8 cellular contexts compared by ENCODE assay signal in genomic region chr2:232550351-232551261, GRCh38. TPM values are rescaled to one million over a fixed set of nuclear protein-coding genes. Genes with fewer than 3 reads are reported as not detected.
DNase-seq lines count a peak whose midpoint lies in the region; ATAC-seq and TF ChIP-seq lines count a peak whose summit lies in the region.

EIF4E2 (plus strand) TSS chr2:232550689; CDS start chr2:232550725, 36 bp downstream.
TIGD1 (minus strand) TSS chr2:232550557; CDS start chr2:232549882, 675 bp downstream.

- H3K9me3 ChIP-seq in SK-N-MC (ENCODE audit: low read depth, low read length) (no peaks in the 10 kb centered on the region; the same call in 1 of the 2 replicates), thymus (ENCODE audit: control insufficient read depth) (no peaks in the 10 kb centered on the region)

- H3K36me3 ChIP-seq in SK-N-MC (ENCODE audit: insufficient read depth, low read length) (peaks cover 32% of the 10 kb centered on the region), thymus (ENCODE audit: control insufficient read depth, insufficient read depth) (peaks cover 10% of the 10 kb centered on the region)

- peaks cover 12% of the 10 kb centered on the region for H3K27me3 Mint-ChIP-seq in glutamatergic neuron (ENCODE audit: unreplicated experiment)
- no peaks in the 10 kb centered on the region for H3K27me3 Mint-ChIP-seq in osteocyte (ENCODE audit: unreplicated experiment)

- H3K4me3 ChIP-seq in SK-N-MC (peak within 1 kb of the TSS; percentile 100), thymus (ENCODE audit: low read length) (peak within 1 kb of the TSS; percentile 93)

- DNase-seq in NCI-H1048 (lab: John Stamatoyannopoulos, UW), result peak; percentile 82
- peak; percentile 35 for DNase-seq in SK-N-MC (ENCODE audit: low read depth, low spot score)
- DNase-seq in activated naive CD4-positive, alpha-beta T cell treated with anti-CD3 and anti-CD28 coated beads, Interleukin-2, amount 50 U/mL, for 72 hours (ENCODE audit: low spot score in 2 of 2), result peak; percentile 91
- peak; percentile 96 for DNase-seq in glutamatergic neuron
- DNase-seq in osteocyte (ENCODE audit: extremely low spot score, unreplicated experiment), result peak; percentile 98

- H3K9me3 Mint-ChIP-seq in activated naive CD4-positive, alpha-beta T cell treated with anti-CD3 and anti-CD28 coated beads, Interleukin-2, amount 50 U/mL, for 72 hours, result peaks cover 4% of the 10 kb centered on the region in 2 donors
- H3K9me3 Mint-ChIP-seq in glutamatergic neuron (ENCODE audit: unreplicated experiment) (peaks cover 21% of the 10 kb centered on the region), osteocyte (ENCODE audit: unreplicated experiment) (no peaks in the 10 kb centered on the region)

- H3K27me3 ChIP-seq in thymus (ENCODE audit: control insufficient read depth, insufficient read depth), result no peaks in the 10 kb centered on the region

- peak within 1 kb of the TSS; percentile 100 for H3K9ac ChIP-seq in SK-N-MC (ENCODE audit: insufficient read length)

- H3K4me1 Mint-ChIP-seq in glutamatergic neuron (ENCODE audit: low read depth, unreplicated experiment) (peaks cover 4% of the 10 kb centered on the region), osteocyte (ENCODE audit: unreplicated experiment) (peaks cover 24% of the 10 kb centered on the region)

- peaks cover 41 to 58% of the 10 kb centered on the region in 2 donors for H3K36me3 Mint-ChIP-seq in activated naive CD4-positive, alpha-beta T cell treated with anti-CD3 and anti-CD28 coated beads, Interleukin-2, amount 50 U/mL, for 72 hours
- H3K36me3 Mint-ChIP-seq in glutamatergic neuron (ENCODE audit: unreplicated experiment), result peaks cover 32% of the 10 kb centered on the region
- peaks cover 26% of the 10 kb centered on the region for H3K36me3 Mint-ChIP-seq in osteocyte (ENCODE audit: unreplicated experiment)

- peaks cover 13% of the 10 kb centered on the region for H3K4me1 ChIP-seq in thymus (ENCODE audit: control insufficient read depth, insufficient read depth, low read length)

- peak; percentile 93 for ATAC-seq in HG02588 (IDR thresholded peaks at IDR 0.05; ENCODE audit: unreplicated experiment)
- peak; percentile 94 to 95 for ATAC-seq in activated naive CD4-positive, alpha-beta T cell treated with anti-CD3 and anti-CD28 coated beads, Interleukin-2, amount 50 U/mL, for 72 hours

- H3K4me3 Mint-ChIP-seq in glutamatergic neuron (ENCODE audit: unreplicated experiment) (peak within 1 kb of the TSS; percentile 98), osteocyte (ENCODE audit: unreplicated experiment) (peak within 1 kb of the TSS; percentile 97)

- H3K27ac ChIP-seq in SK-N-MC, result peak within 1 kb of the TSS; percentile 94
- H3K27ac ChIP-seq in thymus (ENCODE audit: low read depth), result peak within 1 kb of the TSS; percentile 99

- H3K27ac Mint-ChIP-seq in activated naive CD4-positive, alpha-beta T cell treated with anti-CD3 and anti-CD28 coated beads, Interleukin-2, amount 50 U/mL, for 72 hours, result peak within 1 kb of the TSS; percentile 96 to 100
- H3K27ac Mint-ChIP-seq in glutamatergic neuron (ENCODE audit: unreplicated experiment) (peak within 1 kb of the TSS; percentile 99), osteocyte (ENCODE audit: unreplicated experiment) (peak within 1 kb of the TSS; percentile 97)

- TF ChIP-seq CTCF in glutamatergic neuron (IDR thresholded peaks at IDR 0.05; ENCODE audit: partially characterized antibody, unreplicated experiment) (peak; percentile 58), osteocyte (IDR thresholded peaks at IDR 0.05) (peak; percentile 38)

- under 1% methylated on average over 82 of the region's 82 CpGs for WGBS in thymus

- TF ChIP-seq POLR2A in GM10847 (IDR thresholded peaks at IDR 0.05; ENCODE audit: extremely low read depth, insufficient read length), result peak; percentile 95

RNA-seq across cellular contexts. Expression of gene EIF4E2, which starts in this region (rescaled TPM):
- 10 to 100 TPM; 54.0 to 62.0 TPM for total RNA-seq in activated naive CD4-positive, alpha-beta T cell treated with anti-CD3 and anti-CD28 coated beads, Interleukin-2, amount 50 U/mL, for 72 hours
- total RNA-seq in glutamatergic neuron (ENCODE audit: unreplicated experiment) (82.9 TPM), osteocyte (88.4 and 90.5 TPM in 2 replicates)
- 53.0 TPM for polyA plus RNA-seq in thymus

RNA-seq across cellular contexts. Expression of gene TIGD1, which starts in this region (rescaled TPM):
- total RNA-seq in activated naive CD4-positive, alpha-beta T cell treated with anti-CD3 and anti-CD28 coated beads, Interleukin-2, amount 50 U/mL, for 72 hours, result 1 to 10 TPM; 6.8 to 7.3 TPM
- 12.3 TPM for total RNA-seq in glutamatergic neuron (ENCODE audit: unreplicated experiment)
- 6.7 and 8.2 TPM in 2 replicates for total RNA-seq in osteocyte
- 16.2 TPM for polyA plus RNA-seq in thymus

Comparison
In these comparisons a context has a peak if more than half of its experiments do, and no peak if none do; other contexts are left out.
1. Peak in every context shown above with its lines: DNase-seq, ATAC-seq, H3K4me3 ChIP-seq and H3K27ac ChIP-seq.
2. DNase-seq: peak in every context shown above with its lines; median percentile 98 in osteocyte; 96 in glutamatergic neuron; 91 in activated naive CD4-positive, alpha-beta T cell treated with anti-CD3 and anti-CD28 coated beads, Interleukin-2, amount 50 U/mL, for 72 hours; 82 in NCI-H1048; 35 in SK-N-MC.